Comparison of ENCODE assay signal across 7 cellular contexts in genomic region chr14:106883218-106883692, GRCh38.
DNase-seq lines count a peak whose midpoint lies in the region; ATAC-seq, FAIRE-seq and TF ChIP-seq lines count a peak whose summit lies in the region.

No MANE protein-coding gene starts in this region.

- TF ChIP-seq POLR2A in esophagus muscularis mucosa (IDR thresholded peaks at IDR 0.05; ENCODE audit: low read depth) (no peak), GM12892 (IDR thresholded peaks at IDR 0.05; ENCODE audit: low read depth, low read length) (no peak)

- intact Hi-C loops in esophagus muscularis mucosa (cut with DNase I): no loop called here

- H3K4me3 ChIP-seq in GM23248: no peak overlapping the region
- H3K4me3 ChIP-seq in SU-DHL-6 (ENCODE audit: insufficient read depth, low read length, poor library complexity, severe bottlenecking): no peak overlapping the region
- H3K4me3 ChIP-seq in esophagus muscularis mucosa: no peak overlapping the region

- H3K4me2 ChIP-seq in GM23248 (ENCODE audit: unreplicated experiment): no peak overlapping the region
- no peak overlapping the region for H3K4me2 ChIP-seq in SU-DHL-6 (ENCODE audit: low read depth, low read length, poor library complexity, severe bottlenecking)

- H3K9me2 ChIP-seq in GM23248 (ENCODE audit: insufficient read depth) (no peaks in the 10 kb centered on the region), SU-DHL-6 (replicated peaks; ENCODE audit: insufficient read depth, low read length) (no peaks in the 10 kb centered on the region)

- in situ Hi-C loops in GM23248 (cut with MboI): no loop called here

- H4K20me1 ChIP-seq in GM23248 (ENCODE audit: insufficient read depth) (no peaks in the 10 kb centered on the region), SU-DHL-6 (ENCODE audit: low read depth, low read length) (no peaks in the 10 kb centered on the region)

- no peak for TF ChIP-seq EP300 in esophagus muscularis mucosa (IDR thresholded peaks at IDR 0.05)

- H3K9ac ChIP-seq in GM23248: no peak overlapping the region
- no peak overlapping the region for H3K9ac ChIP-seq in SU-DHL-6 (ENCODE audit: low read length)

- peak; percentile 43 for DNase-seq in GM23248
- DNase-seq in esophagus muscularis mucosa (ENCODE audit: extremely low spot score): no peak
- peak; percentile 47 for DNase-seq in stimulated activated CD4-positive, alpha-beta T cell treated with anti-CD3 and anti-CD28 coated beads, Interleukin-4, amount 100 ng/mL, for 1 hour
- DNase-seq in GM12892 (ENCODE audit: insufficient read length): no peak
- DNase-seq in omental fat pad (ENCODE audit: low spot score): no peak

- H3K27me3 ChIP-seq in GM23248 (replicated peaks; ENCODE audit: insufficient read depth) (no peaks in the 10 kb centered on the region), SU-DHL-6 (ENCODE audit: low read length) (no peaks in the 10 kb centered on the region), esophagus muscularis mucosa (peaks cover 0 to 13% (median 0%) of the 10 kb centered on the region in 4 donors)

- no peaks in the 10 kb centered on the region for H3K36me3 ChIP-seq in GM23248 (ENCODE audit: low read depth)
- H3K36me3 ChIP-seq in SU-DHL-6 (ENCODE audit: low read length): no peaks in the 10 kb centered on the region
- H3K36me3 ChIP-seq in esophagus muscularis mucosa: no peaks in the 10 kb centered on the region

- 69 to 78% methylated on average over 20 to 38 of the region's 44 CpGs for WGBS in GM23248 (ENCODE audit: low coverage in 1 of 2, low lambda C conversion rate in 2 of 2, missing lambda C conversion rate in 2 of 2), 2 experiments
- 79% methylated on average over 37 of the region's 44 CpGs for WGBS in esophagus muscularis mucosa

- no peak for ATAC-seq in HG03565 (IDR thresholded peaks at IDR 0.05; ENCODE audit: unreplicated experiment)
- no peak for ATAC-seq in omental fat pad (ENCODE audit: low FRiP score)

- no peaks in the 10 kb centered on the region for H3K9me3 ChIP-seq in GM23248 (ENCODE audit: low read depth)
- H3K9me3 ChIP-seq in SU-DHL-6 (ENCODE audit: insufficient read depth, low read length): peaks cover 8% of the 10 kb centered on the region; the same call in 1 of the 2 replicates
- H3K9me3 ChIP-seq in esophagus muscularis mucosa: no peaks in the 10 kb centered on the region

- no peaks in the 10 kb centered on the region for H3F3A ChIP-seq in GM23248 (ENCODE audit: insufficient read depth)
- no peaks in the 10 kb centered on the region for H3F3A ChIP-seq in SU-DHL-6 (ENCODE audit: insufficient read depth)

- H3K27ac ChIP-seq in GM23248 (no peak overlapping the region), SU-DHL-6 (ENCODE audit: low read depth, low read length) (no peak overlapping the region), esophagus muscularis mucosa (replicated peaks in 1 of 4) (no peak overlapping the region)

- FAIRE-seq in GM12892 (lab: Jason Lieb, UNC): no peak

- H3K79me2 ChIP-seq in GM23248 (ENCODE audit: insufficient read depth): no peaks in the 10 kb centered on the region
- H3K79me2 ChIP-seq in SU-DHL-6 (ENCODE audit: insufficient read depth, low read length): no peaks in the 10 kb centered on the region

- H2AFZ ChIP-seq in GM23248 (no peak overlapping the region), SU-DHL-6 (ENCODE audit: low read depth, low read length, severe bottlenecking) (no peak overlapping the region)

- TF ChIP-seq CTCF in SU-DHL-6 (IDR thresholded peaks at IDR 0.05; ENCODE audit: insufficient read depth, low read length, poor library complexity, severe bottlenecking): peak; percentile 90
- TF ChIP-seq CTCF in esophagus muscularis mucosa (IDR thresholded peaks at IDR 0.05): peak; percentile 10 to 41 (median 40)
- no peak for TF ChIP-seq CTCF in omental fat pad (IDR thresholded peaks at IDR 0.05)

- H3K4me1 ChIP-seq in GM23248 (ENCODE audit: insufficient read depth) (no peaks in the 10 kb centered on the region), esophagus muscularis mucosa (no peaks in the 10 kb centered on the region)

Comparison
In these comparisons a context has a peak if more than half of its experiments do, and no peak if none do; other contexts are left out.
1. DNase-seq: peak in GM23248 (single experiment) and stimulated activated CD4-positive, alpha-beta T cell treated with anti-CD3 and anti-CD28 coated beads, Interleukin-4, amount 100 ng/mL, for 1 hour (single experiment); none in esophagus muscularis mucosa (single experiment), GM12892 (single experiment) and omental fat pad (single experiment).
2. CTCF ChIP-seq: peak in SU-DHL-6 (single experiment) and esophagus muscularis mucosa (3 of 3); none in omental fat pad (0 of 3).